ENCODE assay signal across 8 cellular contexts in the genomic region with DNA sequence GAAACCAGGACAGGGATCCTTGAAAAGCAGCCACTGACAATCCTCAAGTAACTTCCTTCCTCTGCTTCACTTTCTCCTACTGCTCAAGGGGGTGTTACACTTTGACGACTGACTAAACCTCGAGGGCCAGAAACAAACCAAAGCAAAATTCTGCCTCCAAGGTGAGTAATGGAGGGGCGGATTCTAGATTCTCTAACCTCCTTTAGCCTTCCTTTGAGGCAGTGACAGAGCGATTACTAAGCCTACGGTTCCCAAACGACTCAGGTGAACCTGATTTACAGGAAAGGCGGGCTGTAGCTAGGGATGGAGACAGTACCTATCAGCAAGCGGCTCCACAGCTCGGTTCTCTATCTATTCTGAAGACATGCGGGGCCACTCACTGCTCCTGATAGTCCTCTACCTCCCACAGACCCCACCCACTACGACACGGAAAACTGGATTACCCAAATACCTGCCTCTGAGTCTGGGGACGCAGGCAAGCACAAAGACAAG. TPM values are rescaled to one million over a fixed set of nuclear protein-coding genes. Genes with fewer than 3 reads are reported as not detected.
A peak's percentile ranks its signal among the peaks of the same experiment; 100 is the strongest.
DNase-seq lines count a peak whose midpoint lies in the region; ATAC-seq, FAIRE-seq and TF ChIP-seq lines count a peak whose summit lies in the region.

No MANE protein-coding gene starts in this region.

- H3K9ac ChIP-seq in astrocyte (ENCODE audit: low read length) = peak overlapping the region; percentile 97

- H3K27me3 ChIP-seq in cardiac muscle cell (no peaks in the 10 kb centered on the region), astrocyte (ENCODE audit: insufficient read depth, low read length) (no peaks in the 10 kb centered on the region)

- intact Hi-C loops in left ventricle myocardium superior (cut with micrococcal nuclease) = no loop called here

- H3K36me3 Mint-ChIP-seq in astrocyte (ENCODE audit: low read depth, unreplicated experiment) = no peaks in the 10 kb centered on the region

- DNase-seq in cardiac muscle cell (ENCODE audit: low read depth in 1 of 2, low spot score in 1 of 2) = no peak
- DNase-seq in left ventricle myocardium superior = no peak
- DNase-seq in NCI-H226 = peak; percentile 12
- peak; percentile 23 for DNase-seq in astrocyte (ENCODE audit: low read depth)
- peak; percentile 65 for DNase-seq in kidney glomerular epithelial cell (lab: John Stamatoyannopoulos, UW)
- peak; percentile 14 to 19 for DNase-seq in stimulated activated CD8-positive, alpha-beta memory T cell treated with anti-CD3 and anti-CD28 coated beads, Interleukin-4, amount 100 ng/mL, for 4 hours (ENCODE audit: low read depth in 2 of 2, low spot score in 1 of 2)
- no peak for DNase-seq in cerebellar cortex (ENCODE audit: low spot score)

- peak; percentile 84 for FAIRE-seq in astrocyte (lab: Jason Lieb, UNC)

- H3K27me3 Mint-ChIP-seq in astrocyte (ENCODE audit: low read depth, unreplicated experiment) = no peaks in the 10 kb centered on the region

- H3K9me3 ChIP-seq in cardiac muscle cell (ENCODE audit: low read depth) (no peaks in the 10 kb centered on the region), astrocyte (ENCODE audit: insufficient read depth, low read depth, low read length) (no peaks in the 10 kb centered on the region)

- H3K9me3 Mint-ChIP-seq in astrocyte (ENCODE audit: unreplicated experiment) = no peaks in the 10 kb centered on the region

- H3K4me3 ChIP-seq in cardiac muscle cell (peak overlapping the region; percentile 91), astrocyte (ENCODE audit: insufficient read depth, low read depth, low read length) (peak overlapping the region; percentile 92)

- H3K79me2 ChIP-seq in astrocyte (ENCODE audit: insufficient read depth, low read length) = peaks cover 89% of the 10 kb centered on the region

- peaks cover 20% of the 10 kb centered on the region for H3K4me1 Mint-ChIP-seq in astrocyte (ENCODE audit: low read depth, unreplicated experiment)

- peak overlapping the region; percentile 93 for H3K4me2 ChIP-seq in astrocyte (ENCODE audit: low read length)

- H2AFZ ChIP-seq in astrocyte (ENCODE audit: low read depth, low read length) = peak overlapping the region; percentile 72

- ATAC-seq in left ventricle myocardium superior (no peak), HG02763 (IDR thresholded peaks at IDR 0.05; ENCODE audit: unreplicated experiment) (peak; percentile 22)

- no peaks in the 10 kb centered on the region for H4K20me1 ChIP-seq in astrocyte (ENCODE audit: insufficient read depth, low read length)

- H3K27ac Mint-ChIP-seq in astrocyte (ENCODE audit: unreplicated experiment) = no peak overlapping the region

- H3K4me3 Mint-ChIP-seq in astrocyte (ENCODE audit: unreplicated experiment) = no peak overlapping the region

- H3K27ac ChIP-seq in cardiac muscle cell = peak overlapping the region; percentile 100
- peak overlapping the region; percentile 99 for H3K27ac ChIP-seq in astrocyte (ENCODE audit: low read depth, low read length)

- TF ChIP-seq CTCF in cardiac muscle cell (IDR thresholded peaks at IDR 0.05; ENCODE audit: low read depth, low read length) = no peak
- no peak for TF ChIP-seq CTCF in astrocyte (IDR thresholded peaks at IDR 0.05; ENCODE audit: insufficient read depth, low read depth, low read length)

- peaks cover 16% of the 10 kb centered on the region for H3K4me1 ChIP-seq in cardiac muscle cell (ENCODE audit: low read depth)
- peaks cover 25% of the 10 kb centered on the region for H3K4me1 ChIP-seq in astrocyte (ENCODE audit: insufficient read depth, low read length)

- H3K36me3 ChIP-seq in cardiac muscle cell (peaks cover 3% of the 10 kb centered on the region), astrocyte (ENCODE audit: insufficient read depth, low read length) (no peaks in the 10 kb centered on the region)

RNA-seq across cellular contexts. Expression of a gene that starts 0.5 kb away (rescaled TPM):
- total RNA-seq in cardiac muscle cell (34.1 and 36.1 TPM in 2 replicates), left ventricle myocardium superior (16.5 TPM), astrocyte (25.8 and 27.9 TPM in 2 replicates)
- 32.6 and 36.9 TPM in 2 replicates for polyA plus RNA-seq in cardiac muscle cell

RNA-seq across cellular contexts. Expression of a gene that starts 0.8 kb away (rescaled TPM):
- total RNA-seq in cardiac muscle cell = 14.5 and 19.7 TPM in 2 replicates
- 49.1 and 70.5 TPM in 2 replicates for polyA plus RNA-seq in cardiac muscle cell
- total RNA-seq in left ventricle myocardium superior = 36.6 TPM
- 46.8 and 53.4 TPM in 2 replicates for total RNA-seq in astrocyte

RNA-seq across cellular contexts. Expression of a gene that starts 53.1 kb away (rescaled TPM):
- total RNA-seq in cardiac muscle cell = not detected in 2 replicates
- not detected in 2 replicates for polyA plus RNA-seq in cardiac muscle cell
- total RNA-seq in left ventricle myocardium superior = not detected
- not detected in 2 replicates for total RNA-seq in astrocyte

Comparison
In these comparisons a context has a peak if more than half of its experiments do, and no peak if none do; other contexts are left out.
1. DNase-seq: peak in NCI-H226 (single experiment), astrocyte (single experiment), kidney glomerular epithelial cell (single experiment) and stimulated activated CD8-positive, alpha-beta memory T cell treated with anti-CD3 and anti-CD28 coated beads, Interleukin-4, amount 100 ng/mL, for 4 hours (2 of 2); none in cardiac muscle cell (0 of 2), left ventricle myocardium superior (single experiment) and cerebellar cortex (single experiment).